In genomic region chr2:32805104-32806095, GRCh38 we compare ENCODE assay signal across 18 cellular contexts.
DNase-seq lines count a peak whose midpoint lies in the region; ATAC-seq and TF ChIP-seq lines count a peak whose summit lies in the region.
"Had no signal": no experiment of that assay in that cellular context is flagged by ENCODE, and none has a peak within 500 bp of the region (broad histone marks: within the 10 kb centered on the region; RNA-seq: fewer than 3 reads in every experiment).

No MANE protein-coding gene starts in this region.

- peaks cover 25% of the 10 kb centered on the region for H3K4me1 Mint-ChIP-seq in HFFc6 (ENCODE audit: low read depth)
- peaks cover 13% of the 10 kb centered on the region for H3K4me1 Mint-ChIP-seq in progenitor cell of endocrine pancreas (ENCODE audit: low read depth)
- H3K4me1 Mint-ChIP-seq: central memory CD8-positive, alpha-beta T cell; neural crest cell had no signal

- H3K27me3 ChIP-seq in RWPE2 (ENCODE audit: insufficient read depth, poor library complexity, severe bottlenecking) (no peaks in the 10 kb centered on the region), heart right ventricle (no peaks in the 10 kb centered on the region)

- no peaks in the 10 kb centered on the region for H3K27me3 Mint-ChIP-seq in HFFc6 (ENCODE audit: insufficient read depth)
- no peaks in the 10 kb centered on the region for H3K27me3 Mint-ChIP-seq in progenitor cell of endocrine pancreas
- H3K27me3 Mint-ChIP-seq: central memory CD8-positive, alpha-beta T cell; stimulated activated naive CD8-positive, alpha-beta T cell treated with anti-CD3 and anti-CD28 coated beads, Interleukin-15, Interleukin-2, amounts not matched to agents 100 ng/mL and 50 ng/mL, for 24 hours had no signal

- H3K4me1 ChIP-seq in RWPE2 (ENCODE audit: insufficient read depth, poor library complexity, severe bottlenecking) = peaks cover 13% of the 10 kb centered on the region
- peaks cover 0 to 27% (median 4%) of the 10 kb centered on the region in 9 donors for H3K4me1 ChIP-seq in heart right ventricle
- H3K4me1 ChIP-seq: lower lobe of right lung had no signal

- H3K36me3 Mint-ChIP-seq in HFFc6 (ENCODE audit: low read depth) (peaks cover 17% of the 10 kb centered on the region), progenitor cell of endocrine pancreas (ENCODE audit: insufficient read depth) (peaks cover 1% of the 10 kb centered on the region)

- H3K9me3 ChIP-seq in RWPE2 (ENCODE audit: severe bottlenecking) (no peaks in the 10 kb centered on the region), heart right ventricle (no peaks in the 10 kb centered on the region)
- H3K9me3 ChIP-seq: lower lobe of right lung had no signal

- H3K4me3 ChIP-seq in RWPE2 (ENCODE audit: severe bottlenecking) (no peak overlapping the region), heart right ventricle (no peak overlapping the region)
- H3K4me3 ChIP-seq: lower lobe of right lung had no signal

- ATAC-seq in RWPE2 (ENCODE audit: low read depth) = peak; percentile 46; the same call in 2 of the 3 replicates
- peak in 5 of 8 donors; percentile 57 to 84 (median 66) for ATAC-seq in heart right ventricle
- no peak for ATAC-seq in GM19023 (IDR thresholded peaks at IDR 0.05; ENCODE audit: unreplicated experiment)
- no peak for ATAC-seq in GM18907 (IDR thresholded peaks at IDR 0.05; ENCODE audit: unreplicated experiment)
- ATAC-seq: activated naive CD4-positive, alpha-beta T cell treated with anti-CD3 and anti-CD28 coated beads, Interleukin-2, amount 50 U/mL, for 72 hours; CD8-positive, alpha-beta T cell; lower lobe of right lung had no signal

- H3K9me3 Mint-ChIP-seq in HFFc6 (no peaks in the 10 kb centered on the region), progenitor cell of endocrine pancreas (ENCODE audit: low read depth) (no peaks in the 10 kb centered on the region)
- H3K9me3 Mint-ChIP-seq: CD8-positive, alpha-beta T cell; central memory CD8-positive, alpha-beta T cell; stimulated activated naive CD8-positive, alpha-beta T cell treated with anti-CD3 and anti-CD28 coated beads, Interleukin-15, Interleukin-2, amounts not matched to agents 100 ng/mL and 50 ng/mL, for 24 hours had no signal

- TF ChIP-seq CTCF in HFFc6 (IDR thresholded peaks at IDR 0.05) (no peak), RWPE2 (IDR thresholded peaks at IDR 0.05; ENCODE audit: poor library complexity, severe bottlenecking) (no peak), heart right ventricle (IDR thresholded peaks at IDR 0.05) (no peak), progenitor cell of endocrine pancreas (IDR thresholded peaks at IDR 0.05; ENCODE audit: unreplicated experiment) (no peak)

- H3K4me3 Mint-ChIP-seq in HFFc6 (no peak overlapping the region), progenitor cell of endocrine pancreas (ENCODE audit: low read depth) (no peak overlapping the region)
- H3K4me3 Mint-ChIP-seq: CD8-positive, alpha-beta T cell; central memory CD8-positive, alpha-beta T cell; neural crest cell; stimulated activated naive CD8-positive, alpha-beta T cell treated with anti-CD3 and anti-CD28 coated beads, Interleukin-15, Interleukin-2, amounts not matched to agents 100 ng/mL and 50 ng/mL, for 24 hours had no signal

- 49 to 63% methylated on average over 4 of the region's 4 CpGs for WGBS in heart right ventricle, 2 donors

- peak overlapping the region; percentile 20 for H3K27ac Mint-ChIP-seq in HFFc6
- H3K27ac Mint-ChIP-seq in progenitor cell of endocrine pancreas = peak overlapping the region; percentile 87
- H3K27ac Mint-ChIP-seq: activated naive CD4-positive, alpha-beta T cell treated with anti-CD3 and anti-CD28 coated beads, Interleukin-2, amount 50 U/mL, for 72 hours; CD8-positive, alpha-beta T cell; stimulated activated naive CD8-positive, alpha-beta T cell treated with anti-CD3 and anti-CD28 coated beads, Interleukin-15, Interleukin-2, amounts not matched to agents 100 ng/mL and 50 ng/mL, for 24 hours had no signal

- H3K36me3 ChIP-seq in RWPE2 (ENCODE audit: low read depth) = no peaks in the 10 kb centered on the region
- H3K36me3 ChIP-seq in heart right ventricle = no peaks in the 10 kb centered on the region
- H3K36me3 ChIP-seq: lower lobe of right lung had no signal

- no peak overlapping the region for H3K27ac ChIP-seq in RWPE2 (ENCODE audit: poor library complexity, severe bottlenecking)
- peak overlapping the region in 5 of 10 donors; percentile 57 to 71 (median 66) for H3K27ac ChIP-seq in heart right ventricle
- H3K27ac ChIP-seq: HL-60, lower lobe of right lung had no signal

- intact Hi-C loops in heart right ventricle (cut with DNase I) = no loop called here

- DNase-seq in HFFc6 (peak; percentile 13), RWPE2 (ENCODE audit: low spot score) (no peak), heart right ventricle (no peak), progenitor cell of endocrine pancreas (ENCODE audit: low spot score, unreplicated experiment) (no peak), T1000 (lab: John Stamatoyannopoulos, UW) (no peak)
- no peak for DNase-seq in activated CD4-positive, alpha-beta T cell treated with anti-CD3 and anti-CD28 coated beads for 48 hours
- DNase-seq: activated CD8-positive, alpha-beta memory T cell treated with anti-CD3 and anti-CD28 coated beads, Interleukin-2, amount 50 U/mL, for 4 hours; CD8-positive, alpha-beta T cell; hippocampal formation; lower lobe of right lung; NCI-H2171 treated with DMSO at 0.1 percent for 48 hours had no signal

Comparison
In these comparisons a context has a peak if more than half of its experiments do, and no peak if none do; other contexts are left out.
1. ATAC-seq: peak in RWPE2 (single experiment) and heart right ventricle (5 of 8); none in GM19023 (single experiment) and GM18907 (single experiment).